In the genomic region with DNA sequence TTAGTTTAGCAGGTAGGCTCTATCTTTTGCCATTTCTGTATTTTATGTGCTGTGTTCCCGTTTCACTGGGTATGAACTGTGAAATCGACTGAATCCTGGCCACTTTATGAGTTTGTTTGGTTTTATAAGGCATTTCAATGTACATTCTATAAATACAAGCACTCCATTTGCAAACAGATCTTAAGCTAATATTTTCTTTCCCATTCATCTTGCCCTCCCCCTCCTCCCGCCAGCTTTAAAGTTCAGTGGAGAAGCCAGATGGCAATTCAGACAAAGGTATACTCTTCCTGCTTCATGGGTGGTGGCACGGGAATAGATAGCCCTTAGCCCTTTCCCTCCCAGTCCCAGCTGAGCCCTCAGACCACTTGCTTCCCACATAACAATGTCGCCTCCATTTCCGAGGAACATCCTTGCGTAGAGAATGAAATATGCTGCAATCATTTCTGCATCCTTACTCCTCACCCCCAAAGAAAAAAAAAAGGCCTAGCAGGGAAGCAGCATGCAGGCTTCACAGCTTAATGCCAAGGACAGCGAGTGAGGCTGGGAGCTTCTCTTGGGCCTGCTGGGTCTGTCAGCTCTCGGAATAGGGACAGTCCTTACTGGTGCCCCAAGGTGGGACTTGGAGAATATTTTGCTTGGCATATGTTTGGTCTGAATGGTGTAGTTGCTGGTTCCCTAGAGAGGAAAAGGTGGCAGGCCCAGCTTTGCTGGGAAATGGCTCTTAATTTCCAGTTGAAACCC, we compare ENCODE assay signal across 11 cellular contexts. TPM values are rescaled to one million over a fixed set of nuclear protein-coding genes. Genes with fewer than 3 reads are reported as not detected.
DNase-seq lines count a peak whose midpoint lies in the region; ATAC-seq, FAIRE-seq and TF ChIP-seq lines count a peak whose summit lies in the region.
"Had no signal": no experiment of that assay in that cellular context is flagged by ENCODE, and none has a peak within 500 bp of the region (broad histone marks: within the 10 kb centered on the region; RNA-seq: fewer than 3 reads in every experiment).

No MANE protein-coding gene starts in this region.

- H3K27me3 Mint-ChIP-seq in chondrocyte (ENCODE audit: low read depth), result no peaks in the 10 kb centered on the region
- no peaks in the 10 kb centered on the region for H3K27me3 Mint-ChIP-seq in activated CD8-positive, alpha-beta T cell treated with anti-CD3 and anti-CD28 coated beads, Interleukin-2, amount 10 ng/mL, durations not matched to agents 7 days and 5 days (ENCODE audit: low read depth)
- H3K27me3 Mint-ChIP-seq: memory B cell had no signal

- H4K91ac ChIP-seq in mesenchymal stem cell (ENCODE audit: low read length), result no peak overlapping the region

- no peaks in the 10 kb centered on the region for H3K9me3 Mint-ChIP-seq in chondrocyte (ENCODE audit: low read depth)
- no peaks in the 10 kb centered on the region for H3K9me3 Mint-ChIP-seq in activated CD8-positive, alpha-beta T cell treated with anti-CD3 and anti-CD28 coated beads, Interleukin-2, amount 10 ng/mL, durations not matched to agents 7 days and 5 days (ENCODE audit: insufficient read depth)
- H3K9me3 Mint-ChIP-seq: memory B cell had no signal

- peaks cover 11% of the 10 kb centered on the region for H3K36me3 Mint-ChIP-seq in chondrocyte (ENCODE audit: low read depth)
- H3K36me3 Mint-ChIP-seq in activated CD8-positive, alpha-beta T cell treated with anti-CD3 and anti-CD28 coated beads, Interleukin-2, amount 10 ng/mL, durations not matched to agents 7 days and 5 days (ENCODE audit: low read depth), result peaks cover 61% of the 10 kb centered on the region

- H3K4me1 ChIP-seq in small intestine (ENCODE audit: control insufficient read depth in 2 of 2, insufficient read depth in 1 of 2, low read depth in 1 of 2, low read length in 1 of 2) (peaks cover 0 to 22% of the 10 kb centered on the region in 2 donors), mesenchymal stem cell (ENCODE audit: control insufficient read depth, insufficient read depth, low read depth, low read length) (peaks cover 35% of the 10 kb centered on the region)

- no peak overlapping the region for H3K4ac ChIP-seq in mesenchymal stem cell (ENCODE audit: low read depth in 1 of 2, low read length in 2 of 2)

- peaks cover 2% of the 10 kb centered on the region for H3K79me1 ChIP-seq in mesenchymal stem cell (replicated peaks; ENCODE audit: low read length, poor library complexity, severe bottlenecking)

- H3K27me3 ChIP-seq in small intestine (ENCODE audit: control insufficient read depth in 2 of 2, insufficient read depth in 2 of 2, low read length in 2 of 2), result no peaks in the 10 kb centered on the region
- H3K27me3 ChIP-seq in mesenchymal stem cell (ENCODE audit: control insufficient read depth in 1 of 2, insufficient read depth in 1 of 2, low read length in 2 of 2), result no peaks in the 10 kb centered on the region

- H3K9me3 ChIP-seq in small intestine (ENCODE audit: control insufficient read depth, low read depth) (no peaks in the 10 kb centered on the region), mesenchymal stem cell (ENCODE audit: control insufficient read depth, low read length) (no peaks in the 10 kb centered on the region)

- peaks cover 73% of the 10 kb centered on the region for H3K4me1 Mint-ChIP-seq in chondrocyte (ENCODE audit: low read depth)
- H3K4me1 Mint-ChIP-seq in activated CD8-positive, alpha-beta T cell treated with anti-CD3 and anti-CD28 coated beads, Interleukin-2, amount 10 ng/mL, durations not matched to agents 7 days and 5 days (ENCODE audit: low read depth), result peaks cover 71% of the 10 kb centered on the region

- no peak overlapping the region for H3K4me3 Mint-ChIP-seq in chondrocyte (ENCODE audit: unreplicated experiment)
- no peak overlapping the region for H3K4me3 Mint-ChIP-seq in activated CD8-positive, alpha-beta T cell treated with anti-CD3 and anti-CD28 coated beads, Interleukin-2, amount 10 ng/mL, durations not matched to agents 7 days and 5 days
- H3K4me3 Mint-ChIP-seq: memory B cell had no signal

- no peak overlapping the region for H2AK5ac ChIP-seq in mesenchymal stem cell (ENCODE audit: low read length, severe bottlenecking)

- H3K18ac ChIP-seq in mesenchymal stem cell (ENCODE audit: low read depth in 1 of 2, low read length in 2 of 2), result no peak overlapping the region

- no peak overlapping the region for H3K14ac ChIP-seq in mesenchymal stem cell (ENCODE audit: low read length in 2 of 2)

- H3K4me2 ChIP-seq in mesenchymal stem cell (ENCODE audit: low read length, poor library complexity, severe bottlenecking), result no peak overlapping the region

- TF ChIP-seq CTCF in chondrocyte (IDR thresholded peaks at IDR 0.05), result no peak

- H3K27ac Mint-ChIP-seq in chondrocyte (ENCODE audit: unreplicated experiment), result peak overlapping the region; percentile 91
- no peak overlapping the region for H3K27ac Mint-ChIP-seq in activated CD8-positive, alpha-beta T cell treated with anti-CD3 and anti-CD28 coated beads, Interleukin-2, amount 10 ng/mL, durations not matched to agents 7 days and 5 days

- no peak for ATAC-seq in activated CD8-positive, alpha-beta T cell treated with anti-CD3 and anti-CD28 coated beads, Interleukin-2, amount 10 ng/mL, durations not matched to agents 7 days and 5 days

- no peak overlapping the region for H2BK120ac ChIP-seq in mesenchymal stem cell (ENCODE audit: low read depth, low read length)

- DNase-seq in NCI-H2107 treated with DMSO at 0.1 percent for 48 hours (lab: John Stamatoyannopoulos, UW; ENCODE audit: unreplicated experiment), result peak; percentile 83
- no peak for DNase-seq in NCI-H2107 (lab: John Stamatoyannopoulos, UW)
- DNase-seq in NCI-H2227 treated with DMSO at 0.1 percent for 48 hours (lab: John Stamatoyannopoulos, UW), result peak; percentile 21
- no peak for DNase-seq in chondrocyte (ENCODE audit: low spot score)
- peak; percentile 48 for DNase-seq in small intestine
- no peak for DNase-seq in hypothalamus (lab: John Stamatoyannopoulos, UW)
- no peak for DNase-seq in activated CD8-positive, alpha-beta T cell treated with anti-CD3 and anti-CD28 coated beads, Interleukin-2, amount 10 ng/mL, durations not matched to agents 7 days and 5 days
- DNase-seq in mesenchymal stem cell, result no peak
- DNase-seq: HCEC 1CT had no signal

- H3K9ac ChIP-seq in mesenchymal stem cell (ENCODE audit: low read length), result no peak overlapping the region

- WGBS in small intestine, 3 donors, result 68 to 74% (median 70%) methylated on average over 9 of the region's 9 CpGs
- 88% methylated on average over 7 of the region's 9 CpGs for WGBS in mesenchymal stem cell

- H3K36me3 ChIP-seq in small intestine (ENCODE audit: control insufficient read depth in 2 of 2, insufficient read depth in 2 of 2, low read length in 2 of 2) (peaks cover 7 to 11% of the 10 kb centered on the region in 2 donors), mesenchymal stem cell (ENCODE audit: control insufficient read depth in 1 of 2, insufficient read depth in 2 of 2, low read depth in 1 of 2, low read length in 2 of 2) (peaks cover 15 to 37% of the 10 kb centered on the region in 2 experiments)

- no peak overlapping the region for H4K8ac ChIP-seq in mesenchymal stem cell (ENCODE audit: low read length)

- H3K23ac ChIP-seq in mesenchymal stem cell (ENCODE audit: low read length in 2 of 2), result no peak overlapping the region

- POLR2A ChIA-PET in activated CD8-positive, alpha-beta T cell treated with anti-CD3 and anti-CD28 coated beads, Interleukin-2, amount 10 ng/mL, durations not matched to agents 7 days and 5 days (lab: Charles Lee), result interaction anchor here (1.5 kb wide), 1 partner anchor 102 kb away, joined by 5 read pairs; the partner anchor contains the start of gene SUSD6

- H2BK5ac ChIP-seq in mesenchymal stem cell (ENCODE audit: low read depth, low read length, poor library complexity, severe bottlenecking), result no peak overlapping the region

- CTCF ChIA-PET in activated CD8-positive, alpha-beta T cell treated with anti-CD3 and anti-CD28 coated beads, Interleukin-2, amount 10 ng/mL, durations not matched to agents 7 days and 5 days (lab: Charles Lee), result interaction anchor here (1.0 to 6.9 kb wide), 2 partner anchors 13 to 102 kb away, joined by 3 to 39 read pairs; no protein-coding TSS in a partner anchor

- H2AFZ ChIP-seq in mesenchymal stem cell (ENCODE audit: low read depth, low read length), result no peak overlapping the region

- H3K4me3 ChIP-seq in small intestine (ENCODE audit: low read depth in 1 of 2, low read length in 2 of 2), result no peak overlapping the region
- H3K4me3 ChIP-seq in mesenchymal stem cell (ENCODE audit: insufficient read depth in 1 of 2, low read depth in 1 of 2, low read length in 2 of 2), result no peak overlapping the region

- FAIRE-seq in small intestine (lab: Jason Lieb, UNC), result no peak
- FAIRE-seq: A204.1 had no signal

- H3K27ac ChIP-seq in small intestine (ENCODE audit: low read depth in 1 of 2, low read length in 1 of 2) (no peak overlapping the region), mesenchymal stem cell (ENCODE audit: low read length, poor library complexity, severe bottlenecking) (no peak overlapping the region)

- H2BK12ac ChIP-seq in mesenchymal stem cell (ENCODE audit: low read length in 2 of 2), result no peak overlapping the region

- H2BK15ac ChIP-seq in mesenchymal stem cell (ENCODE audit: low read depth, poor library complexity, severe bottlenecking), result no peak overlapping the region

RNA-seq across cellular contexts. Expression of gene SRSF5, which starts 52.8 kb away (rescaled TPM):
- total RNA-seq in chondrocyte, result 147 to 193 TPM (median 163 TPM) in 3 replicates
- 100 to 1,000 TPM; 216 to 250 (median 249) TPM for polyA plus RNA-seq in small intestine
- 100 to 1,000 TPM; 283 to 301 TPM for total RNA-seq in activated CD8-positive, alpha-beta T cell treated with anti-CD3 and anti-CD28 coated beads, Interleukin-2, amount 10 ng/mL, durations not matched to agents 7 days and 5 days
- polyA plus RNA-seq in mesenchymal stem cell (2013, experiment 1 of 2), result 191 TPM
- polyA plus RNA-seq in mesenchymal stem cell (2013, experiment 2 of 2), result 183 TPM

Comparison
In these comparisons a context has a peak if more than half of its experiments do, and no peak if none do; other contexts are left out.
1. DNase-seq: peak in NCI-H2107 treated with DMSO at 0.1 percent for 48 hours (single experiment), NCI-H2227 treated with DMSO at 0.1 percent for 48 hours (single experiment) and small intestine (single experiment); none in NCI-H2107 (single experiment), chondrocyte (single experiment), hypothalamus (0 of 51), activated CD8-positive, alpha-beta T cell treated with anti-CD3 and anti-CD28 coated beads, Interleukin-2, amount 10 ng/mL, durations not matched to agents 7 days and 5 days (single experiment) and mesenchymal stem cell (single experiment).